Comparison of ENCODE assay signal across 25 cellular contexts in genomic region chr3:97871206-97871605, GRCh38. TPM values are rescaled to one million over a fixed set of nuclear protein-coding genes. Genes with fewer than 3 reads are reported as not detected.
DNase-seq lines count a peak whose midpoint lies in the region; ATAC-seq and TF ChIP-seq lines count a peak whose summit lies in the region.
"Had no signal": no experiment of that assay in that cellular context is flagged by ENCODE, and none has a peak within 500 bp of the region (broad histone marks: within the 10 kb centered on the region; RNA-seq: fewer than 3 reads in every experiment).

No MANE protein-coding gene starts in this region.

- no peaks in the 10 kb centered on the region for H3K9me2 ChIP-seq in SK-N-SH

- no peaks in the 10 kb centered on the region for H3K79me2 ChIP-seq in SK-N-SH (ENCODE audit: insufficient read depth)

- H3K4me3 ChIP-seq in SK-N-SH (ENCODE audit: low read depth in 2 of 2, low read length in 1 of 2): no peak overlapping the region
- H3K4me3 ChIP-seq: lung, psoas muscle, tibial artery had no signal

- H3K4me1 ChIP-seq in SK-N-SH (ENCODE audit: control insufficient read depth in 1 of 2, insufficient read depth in 2 of 2, low read depth in 1 of 2, low read length in 1 of 2): peaks cover 8 to 16% of the 10 kb centered on the region in 2 experiments; a peak in 2 of 4 replicates
- H3K4me1 ChIP-seq: psoas muscle had no signal

- POLR2A ChIA-PET in SK-N-SH (lab: Yijun Ruan, JAX): no interaction called here

- H3K4me3 Mint-ChIP-seq in osteocyte (ENCODE audit: unreplicated experiment): no peak overlapping the region
- no peak overlapping the region for H3K4me3 Mint-ChIP-seq in natural killer cell treated with Interleukin-12 subunit alpha and Interleukin-12 subunit beta and Interleukin-15 and Interleukin-18, amount 100 ng/mL, for 72 hours
- H3K4me3 Mint-ChIP-seq in activated naive CD8-positive, alpha-beta T cell treated with anti-CD3 and anti-CD28 coated beads for 36 hours: no peak overlapping the region
- H3K4me3 Mint-ChIP-seq: stimulated activated memory B cell treated with anti-CD40 and anti-IgM and Interleukin-4, amounts not matched to agents 10 μg/mL and 1 μg/mL and 100 μg/mL, for 72 hours had no signal

- TF ChIP-seq CTCF in SK-N-SH (IDR thresholded peaks at IDR 0.05) (no peak), osteocyte (IDR thresholded peaks at IDR 0.05) (no peak)

- DNase-seq in NCI-H1694 treated with DMSO at 0.1 percent for 48 hours (lab: John Stamatoyannopoulos, UW) (peak; percentile 69), NCI-H1694 (lab: John Stamatoyannopoulos, UW) (no peak), SK-N-SH (no peak), fibroblast of gingiva (ENCODE audit: low read depth) (peak; percentile 73), osteocyte (ENCODE audit: extremely low spot score, unreplicated experiment) (no peak), epidermal melanocyte (ENCODE audit: insufficient read length, low spot score) (no peak)
- no peak for DNase-seq in natural killer cell treated with Interleukin-12 subunit alpha and Interleukin-12 subunit beta and Interleukin-15 and Interleukin-18, amount 100 ng/mL, for 72 hours (ENCODE audit: low spot score)
- no peak for DNase-seq in activated naive CD8-positive, alpha-beta T cell treated with anti-CD3 and anti-CD28 coated beads for 36 hours
- DNase-seq: activated CD4-positive, alpha-beta T cell treated with anti-CD3 and anti-CD28 coated beads, Interleukin-2, amount 50 U/mL, for 4 hours; activated CD8-positive, alpha-beta memory T cell treated with anti-CD3 and anti-CD28 coated beads, Interleukin-2, amount 50 U/mL, for 4 hours; activated gamma-delta T cell; amniotic stem cell; BE2C; central memory CD4-positive, alpha-beta T cell; DND-41; dorsolateral prefrontal cortex; kidney glomerular epithelial cell; NCI-H1417; NCI-H510A; psoas muscle; tibial artery; WERI-Rb-1 had no signal

- H4K20me1 ChIP-seq in SK-N-SH (ENCODE audit: insufficient read depth): no peaks in the 10 kb centered on the region

- no peak for TF ChIP-seq RAD21 in SK-N-SH (IDR thresholded peaks at IDR 0.05; ENCODE audit: low read length)

- no peaks in the 10 kb centered on the region for H3K36me3 Mint-ChIP-seq in osteocyte (ENCODE audit: unreplicated experiment)
- no peaks in the 10 kb centered on the region for H3K36me3 Mint-ChIP-seq in natural killer cell treated with Interleukin-12 subunit alpha and Interleukin-12 subunit beta and Interleukin-15 and Interleukin-18, amount 100 ng/mL, for 72 hours
- H3K36me3 Mint-ChIP-seq in activated naive CD8-positive, alpha-beta T cell treated with anti-CD3 and anti-CD28 coated beads for 36 hours: peaks cover 4% of the 10 kb centered on the region
- H3K36me3 Mint-ChIP-seq: stimulated activated memory B cell treated with anti-CD40 and anti-IgM and Interleukin-4, amounts not matched to agents 10 μg/mL and 1 μg/mL and 100 μg/mL, for 72 hours had no signal

- H3K9me3 ChIP-seq in SK-N-SH: no peaks in the 10 kb centered on the region
- H3K9me3 ChIP-seq: BE2C, psoas muscle, tibial artery had no signal

- no peak for TF ChIP-seq EP300 in SK-N-SH (IDR thresholded peaks at IDR 0.05; ENCODE audit: borderline replicate concordance in 1 of 2, low read depth in 1 of 2, low read length in 1 of 2)

- H3K9me3 Mint-ChIP-seq in osteocyte (ENCODE audit: unreplicated experiment): no peaks in the 10 kb centered on the region
- H3K9me3 Mint-ChIP-seq in natural killer cell treated with Interleukin-12 subunit alpha and Interleukin-12 subunit beta and Interleukin-15 and Interleukin-18, amount 100 ng/mL, for 72 hours: no peaks in the 10 kb centered on the region
- H3K9me3 Mint-ChIP-seq in activated naive CD8-positive, alpha-beta T cell treated with anti-CD3 and anti-CD28 coated beads for 36 hours: no peaks in the 10 kb centered on the region
- H3K9me3 Mint-ChIP-seq: stimulated activated memory B cell treated with anti-CD40 and anti-IgM and Interleukin-4, amounts not matched to agents 10 μg/mL and 1 μg/mL and 100 μg/mL, for 72 hours had no signal

- 73% methylated on average over 3 of the region's 3 CpGs for WGBS in SK-N-SH (ENCODE audit: low lambda C conversion rate)

- H3K27ac Mint-ChIP-seq in osteocyte (ENCODE audit: unreplicated experiment): peak overlapping the region; percentile 96
- H3K27ac Mint-ChIP-seq in natural killer cell treated with Interleukin-12 subunit alpha and Interleukin-12 subunit beta and Interleukin-15 and Interleukin-18, amount 100 ng/mL, for 72 hours: no peak overlapping the region
- no peak overlapping the region for H3K27ac Mint-ChIP-seq in activated naive CD8-positive, alpha-beta T cell treated with anti-CD3 and anti-CD28 coated beads for 36 hours
- H3K27ac Mint-ChIP-seq: stimulated activated memory B cell treated with anti-CD40 and anti-IgM and Interleukin-4, amounts not matched to agents 10 μg/mL and 1 μg/mL and 100 μg/mL, for 72 hours had no signal

- peaks cover 19% of the 10 kb centered on the region for H3F3A ChIP-seq in SK-N-SH (replicated peaks; ENCODE audit: insufficient read depth)

- H3K4me1 Mint-ChIP-seq in osteocyte (ENCODE audit: unreplicated experiment): peaks cover 26% of the 10 kb centered on the region
- H3K4me1 Mint-ChIP-seq in natural killer cell treated with Interleukin-12 subunit alpha and Interleukin-12 subunit beta and Interleukin-15 and Interleukin-18, amount 100 ng/mL, for 72 hours (ENCODE audit: low read depth in 2 of 2): peaks cover 7 to 8% of the 10 kb centered on the region in 2 donors
- peaks cover 10% of the 10 kb centered on the region for H3K4me1 Mint-ChIP-seq in activated naive CD8-positive, alpha-beta T cell treated with anti-CD3 and anti-CD28 coated beads for 36 hours
- H3K4me1 Mint-ChIP-seq: stimulated activated memory B cell treated with anti-CD40 and anti-IgM and Interleukin-4, amounts not matched to agents 10 μg/mL and 1 μg/mL and 100 μg/mL, for 72 hours had no signal

- H3K4me2 ChIP-seq in SK-N-SH: no peak overlapping the region

- peak overlapping the region; percentile 13; the same call in 1 of the 2 replicates for H3K9ac ChIP-seq in SK-N-SH

- no peaks in the 10 kb centered on the region for H3K36me3 ChIP-seq in SK-N-SH (replicated peaks in 1 of 2; ENCODE audit: control insufficient read depth in 1 of 2, insufficient read depth in 2 of 2, low read length in 1 of 2)

- ATAC-seq in natural killer cell treated with Interleukin-12 subunit alpha and Interleukin-12 subunit beta and Interleukin-15 and Interleukin-18, amount 100 ng/mL, for 72 hours: no peak
- ATAC-seq: stimulated activated memory B cell treated with anti-CD40 and anti-IgM and Interleukin-4, amounts not matched to agents 10 μg/mL and 1 μg/mL and 100 μg/mL, for 72 hours had no signal

- H3K27me3 ChIP-seq in SK-N-SH (ENCODE audit: insufficient read depth): no peaks in the 10 kb centered on the region
- H3K27me3 ChIP-seq: BE2C, dorsolateral prefrontal cortex, tibial artery had no signal

- 0 out of 2 replicates have a peak overlapping the region, but pooled peaks have one; percentile 2 for H2AFZ ChIP-seq in SK-N-SH (ENCODE audit: low read depth)

- H3K27ac ChIP-seq in SK-N-SH (ENCODE audit: low read depth in 2 of 2, low read length in 1 of 2): peak overlapping the region in 1 of 2 experiments; percentile 92; a peak in 2 of 4 replicates
- H3K27ac ChIP-seq: 22Rv1, psoas muscle, WERI-Rb-1 had no signal

- CTCF ChIA-PET in SK-N-SH (lab: Yijun Ruan, JAX): interaction anchor here (1.3 kb wide), 1 partner anchor 112 kb away, joined by 3 read pairs; no protein-coding TSS in a partner anchor

- H3K27me3 Mint-ChIP-seq in osteocyte (ENCODE audit: unreplicated experiment): no peaks in the 10 kb centered on the region
- peaks cover 3 to 16% of the 10 kb centered on the region in 2 donors for H3K27me3 Mint-ChIP-seq in natural killer cell treated with Interleukin-12 subunit alpha and Interleukin-12 subunit beta and Interleukin-15 and Interleukin-18, amount 100 ng/mL, for 72 hours
- H3K27me3 Mint-ChIP-seq in activated naive CD8-positive, alpha-beta T cell treated with anti-CD3 and anti-CD28 coated beads for 36 hours: no peaks in the 10 kb centered on the region
- H3K27me3 Mint-ChIP-seq: stimulated activated memory B cell treated with anti-CD40 and anti-IgM and Interleukin-4, amounts not matched to agents 10 μg/mL and 1 μg/mL and 100 μg/mL, for 72 hours had no signal

TF ChIP-seq in SK-N-SH, 30 proteins besides CTCF, POLR2A, EP300 and RAD21 (continues in another document):
- TF ChIP-seq RFX5 (IDR thresholded peaks at IDR 0.05; ENCODE audit: low read length) (no peak), USF2 (IDR thresholded peaks at IDR 0.05; ENCODE audit: borderline replicate concordance, low read depth, low read length) (no peak), FOXM1 (IDR thresholded peaks at IDR 0.05; ENCODE audit: low read depth) (no peak), MAX (IDR thresholded peaks at IDR 0.05; ENCODE audit: low read depth) (no peak), TEAD4 (IDR thresholded peaks at IDR 0.05; ENCODE audit: borderline replicate concordance, insufficient read depth) (no peak), GATA2 (CRISPR knock-in tag; IDR thresholded peaks at IDR 0.05) (no peak), POLR2AphosphoS5 (IDR thresholded peaks at IDR 0.05; ENCODE audit: low read depth, low read length) (no peak), RCOR1 (IDR thresholded peaks at IDR 0.05; ENCODE audit: low read length) (no peak), CHD2 (IDR thresholded peaks at IDR 0.05; ENCODE audit: low read length, partially characterized antibody) (no peak), TCF12 (IDR thresholded peaks at IDR 0.05) (no peak), ELF1 (IDR thresholded peaks at IDR 0.05) (no peak), SMC3 (IDR thresholded peaks at IDR 0.05; ENCODE audit: low read depth, low read length) (no peak), YY1 (IDR thresholded peaks at IDR 0.05; ENCODE audit: low read depth) (no peak)

RNA-seq across cellular contexts. Expression of gene CRYBG3, which starts 49.4 kb away (rescaled TPM):
- 2.4 and 2.8 TPM in 2 replicates for polyA plus RNA-seq in SK-N-SH (2012; rRNA removed)
- polyA plus RNA-seq in SK-N-SH (2012; cell fraction: cytosol; rRNA removed): 2.7 TPM in 2 replicates
- 4.8 and 10.2 TPM in 2 replicates for polyA plus RNA-seq in SK-N-SH (2012; cell fraction: nucleus; rRNA removed)
- total RNA-seq in osteocyte: 13.0 and 13.5 TPM in 2 replicates
- total RNA-seq in natural killer cell treated with Interleukin-12 subunit alpha and Interleukin-12 subunit beta and Interleukin-15 and Interleukin-18, amount 100 ng/mL, for 72 hours: 1 to 10 TPM; 1.1 TPM
- total RNA-seq in activated naive CD8-positive, alpha-beta T cell treated with anti-CD3 and anti-CD28 coated beads for 36 hours: 1 to 10 TPM; 2.2 to 2.5 TPM

Comparison
In these comparisons a context has a peak if more than half of its experiments do, and no peak if none do; other contexts are left out.
1. DNase-seq: peak in NCI-H1694 treated with DMSO at 0.1 percent for 48 hours (single experiment) and fibroblast of gingiva (single experiment); none in NCI-H1694 (single experiment), SK-N-SH (single experiment), osteocyte (single experiment), natural killer cell treated with Interleukin-12 subunit alpha and Interleukin-12 subunit beta and Interleukin-15 and Interleukin-18, amount 100 ng/mL, for 72 hours (single experiment), epidermal melanocyte (single experiment) and activated naive CD8-positive, alpha-beta T cell treated with anti-CD3 and anti-CD28 coated beads for 36 hours (single experiment).